ENCODE assay signal across 15 cellular contexts in the genomic region with DNA sequence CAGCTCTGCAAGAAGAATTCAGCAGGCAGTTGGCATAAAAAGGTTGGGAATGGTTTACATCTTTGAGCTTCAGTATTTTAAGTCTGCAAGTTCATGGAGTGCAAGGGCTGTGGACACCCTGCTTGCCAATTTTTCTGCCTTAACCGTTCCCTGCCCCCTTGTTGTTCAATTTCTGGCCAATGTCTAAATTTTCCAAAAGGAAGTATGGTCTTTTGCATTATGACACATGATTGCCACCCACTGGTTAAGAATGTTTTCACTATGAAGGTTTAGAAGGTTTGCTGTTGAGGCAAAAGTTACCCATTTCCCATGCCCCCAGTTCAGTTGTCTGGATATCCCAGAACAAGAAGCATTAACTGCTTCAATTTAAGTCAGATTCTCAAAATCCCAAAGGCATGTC.
DNase-seq lines count a peak whose midpoint lies in the region; ATAC-seq, FAIRE-seq and TF ChIP-seq lines count a peak whose summit lies in the region.
"Had no signal": no experiment of that assay in that cellular context is flagged by ENCODE, and none has a peak within 500 bp of the region (broad histone marks: within the 10 kb centered on the region; RNA-seq: fewer than 3 reads in every experiment).

No MANE protein-coding gene starts in this region.

- no peaks in the 10 kb centered on the region for H3F3A ChIP-seq in Loucy (ENCODE audit: low read depth)

- TF ChIP-seq CTCF in Loucy (conservative IDR thresholded peaks at IDR 0.05; ENCODE audit: low read length) (0 out of 2 replicates have a peak, but pooled peaks have one; percentile 12), chondrocyte (IDR thresholded peaks at IDR 0.05) (peak; percentile 80), right lobe of liver (IDR thresholded peaks at IDR 0.05) (peak in 3 of 4 donors; percentile 16 to 36 (median 27))

- no peak overlapping the region for H3K27ac ChIP-seq in right lobe of liver
- H3K27ac ChIP-seq: colonic mucosa had no signal

- H3K79me2 ChIP-seq in Loucy (ENCODE audit: insufficient read depth, low read length) = no peaks in the 10 kb centered on the region

- H2AFZ ChIP-seq in Loucy (ENCODE audit: low read length) = no peak overlapping the region

- H3K4me3 Mint-ChIP-seq in chondrocyte (ENCODE audit: unreplicated experiment) = no peak overlapping the region
- H3K4me3 Mint-ChIP-seq in activated CD4-positive, alpha-beta T cell treated with anti-CD3 and anti-CD28 coated beads, Interleukin-2, amount 10 ng/mL, durations not matched to agents 24 days and 14 days = no peak overlapping the region
- H3K4me3 Mint-ChIP-seq: natural killer cell treated with Interleukin-12 subunit alpha and Interleukin-12 subunit beta and Interleukin-15 and Interleukin-18, amount 100 ng/mL, for 72 hours; stimulated activated naive CD8-positive, alpha-beta T cell treated with anti-CD3 and anti-CD28 coated beads, Interleukin-15, amount 100 ng/mL, for 72 hours had no signal

- peaks cover under 1% of the 10 kb centered on the region; the same call in 1 of the 2 replicates for H3K9me3 ChIP-seq in Loucy (ENCODE audit: insufficient read depth, low read depth, low read length)
- H3K9me3 ChIP-seq in right lobe of liver = no peaks in the 10 kb centered on the region
- H3K9me3 ChIP-seq: colonic mucosa had no signal

- peak; percentile 13 to 65 (median 52) for ATAC-seq in right lobe of liver
- ATAC-seq in GM19463 (IDR thresholded peaks at IDR 0.05; ENCODE audit: unreplicated experiment) = no peak
- no peak for ATAC-seq in activated naive CD4-positive, alpha-beta T cell treated with anti-CD3 and anti-CD28 coated beads, Interleukin-2, amount 50 U/mL, for 72 hours
- ATAC-seq: natural killer cell treated with Interleukin-12 subunit alpha and Interleukin-12 subunit beta and Interleukin-15 and Interleukin-18, amount 100 ng/mL, for 72 hours; Panc1; stimulated activated naive CD8-positive, alpha-beta T cell treated with anti-CD3 and anti-CD28 coated beads, Interleukin-15, amount 100 ng/mL, for 72 hours had no signal

- no peak for TF ChIP-seq POLR2A in right lobe of liver (IDR thresholded peaks at IDR 0.05)
- TF ChIP-seq POLR2A in H54 (IDR thresholded peaks at IDR 0.05; ENCODE audit: low read depth, low read length) = no peak

- DNase-seq in Ammon's horn (ENCODE audit: low spot score) = peak; percentile 12
- no peak for DNase-seq in chondrocyte (ENCODE audit: low spot score)
- no peak for DNase-seq in right lobe of liver
- DNase-seq in activated CD4-positive, alpha-beta T cell treated with anti-CD3 and anti-CD28 coated beads, Interleukin-2, amount 10 ng/mL, durations not matched to agents 24 days and 14 days = no peak
- DNase-seq in activated naive CD4-positive, alpha-beta T cell treated with anti-CD3 and anti-CD28 coated beads, Interleukin-2, amount 50 U/mL, for 72 hours (ENCODE audit: low spot score in 2 of 2) = no peak
- no peak for DNase-seq in H54 (ENCODE audit: insufficient read length, low spot score)
- DNase-seq: activated T-cell treated with anti-CD3 and anti-CD28 coated beads, Interleukin-2, amount 50 U/mL, for 48 hours; colonic mucosa; NCI-H1930; stimulated activated naive CD8-positive, alpha-beta T cell treated with anti-CD3 and anti-CD28 coated beads, Interleukin-15, amount 100 ng/mL, for 72 hours had no signal

- no peak overlapping the region for H3K4me3 ChIP-seq in Loucy (ENCODE audit: low read length, poor library complexity, severe bottlenecking)
- no peak overlapping the region for H3K4me3 ChIP-seq in right lobe of liver
- H3K4me3 ChIP-seq: colonic mucosa had no signal

- no peaks in the 10 kb centered on the region for H3K36me3 Mint-ChIP-seq in chondrocyte (ENCODE audit: low read depth)
- H3K36me3 Mint-ChIP-seq in activated CD4-positive, alpha-beta T cell treated with anti-CD3 and anti-CD28 coated beads, Interleukin-2, amount 10 ng/mL, durations not matched to agents 24 days and 14 days (ENCODE audit: low read depth) = no peaks in the 10 kb centered on the region
- H3K36me3 Mint-ChIP-seq in activated naive CD4-positive, alpha-beta T cell treated with anti-CD3 and anti-CD28 coated beads, Interleukin-2, amount 50 U/mL, for 72 hours = no peaks in the 10 kb centered on the region

- FAIRE-seq in H54 (lab: Jason Lieb, UNC) = no peak
- FAIRE-seq: GM18507 had no signal

- H3K9me2 ChIP-seq in Loucy (replicated peaks; ENCODE audit: low read depth, low read length) = no peaks in the 10 kb centered on the region

- H3K4me1 ChIP-seq in Loucy (ENCODE audit: insufficient read depth, low read length, poor library complexity, severe bottlenecking) = no peaks in the 10 kb centered on the region
- no peaks in the 10 kb centered on the region for H3K4me1 ChIP-seq in right lobe of liver
- H3K4me1 ChIP-seq: colonic mucosa had no signal

- H3K9me3 Mint-ChIP-seq in chondrocyte (ENCODE audit: low read depth) = no peaks in the 10 kb centered on the region
- peaks cover 4% of the 10 kb centered on the region for H3K9me3 Mint-ChIP-seq in activated CD4-positive, alpha-beta T cell treated with anti-CD3 and anti-CD28 coated beads, Interleukin-2, amount 10 ng/mL, durations not matched to agents 24 days and 14 days
- no peaks in the 10 kb centered on the region for H3K9me3 Mint-ChIP-seq in activated naive CD4-positive, alpha-beta T cell treated with anti-CD3 and anti-CD28 coated beads, Interleukin-2, amount 50 U/mL, for 72 hours

- H3K9ac ChIP-seq in Loucy (ENCODE audit: low read depth, low read length, poor library complexity, severe bottlenecking) = no peak overlapping the region

- WGBS in right lobe of liver (ENCODE audit: insufficient coverage, low coverage, low lambda C conversion rate, missing lambda C conversion rate) = 0% methylated on average over 1 of the region's 1 CpG

- peaks cover 3% of the 10 kb centered on the region for H3K27me3 Mint-ChIP-seq in chondrocyte (ENCODE audit: low read depth)
- H3K27me3 Mint-ChIP-seq in activated CD4-positive, alpha-beta T cell treated with anti-CD3 and anti-CD28 coated beads, Interleukin-2, amount 10 ng/mL, durations not matched to agents 24 days and 14 days = no peaks in the 10 kb centered on the region
- H3K27me3 Mint-ChIP-seq: stimulated activated naive CD8-positive, alpha-beta T cell treated with anti-CD3 and anti-CD28 coated beads, Interleukin-15, amount 100 ng/mL, for 72 hours had no signal

- H3K36me3 ChIP-seq in Loucy (ENCODE audit: insufficient read depth, low read length) (no peaks in the 10 kb centered on the region), right lobe of liver (no peaks in the 10 kb centered on the region)
- H3K36me3 ChIP-seq: colonic mucosa had no signal

- intact Hi-C loops in right lobe of liver (cut with DNase I) = no loop called here
- intact Hi-C loops in activated CD4-positive, alpha-beta T cell treated with anti-CD3 and anti-CD28 coated beads, Interleukin-2, amount 10 ng/mL, durations not matched to agents 24 days and 14 days (cut with micrococcal nuclease) = no loop called here

- H4K20me1 ChIP-seq in Loucy (ENCODE audit: insufficient read depth, low read length, poor library complexity, severe bottlenecking) = no peaks in the 10 kb centered on the region

- peaks cover 24% of the 10 kb centered on the region for H3K4me1 Mint-ChIP-seq in chondrocyte (ENCODE audit: low read depth)
- no peaks in the 10 kb centered on the region for H3K4me1 Mint-ChIP-seq in activated CD4-positive, alpha-beta T cell treated with anti-CD3 and anti-CD28 coated beads, Interleukin-2, amount 10 ng/mL, durations not matched to agents 24 days and 14 days
- H3K4me1 Mint-ChIP-seq: stimulated activated naive CD8-positive, alpha-beta T cell treated with anti-CD3 and anti-CD28 coated beads, Interleukin-15, amount 100 ng/mL, for 72 hours had no signal

- H3K4me2 ChIP-seq in Loucy (ENCODE audit: low read depth, low read length, poor library complexity, severe bottlenecking) = no peak overlapping the region

- H3K27ac Mint-ChIP-seq in chondrocyte (ENCODE audit: unreplicated experiment) = no peak overlapping the region
- no peak overlapping the region for H3K27ac Mint-ChIP-seq in activated CD4-positive, alpha-beta T cell treated with anti-CD3 and anti-CD28 coated beads, Interleukin-2, amount 10 ng/mL, durations not matched to agents 24 days and 14 days
- H3K27ac Mint-ChIP-seq in activated naive CD4-positive, alpha-beta T cell treated with anti-CD3 and anti-CD28 coated beads, Interleukin-2, amount 50 U/mL, for 72 hours = no peak overlapping the region
- H3K27ac Mint-ChIP-seq: natural killer cell treated with Interleukin-12 subunit alpha and Interleukin-12 subunit beta and Interleukin-15 and Interleukin-18, amount 100 ng/mL, for 72 hours; stimulated activated naive CD8-positive, alpha-beta T cell treated with anti-CD3 and anti-CD28 coated beads, Interleukin-15, amount 100 ng/mL, for 72 hours had no signal

- H3K27me3 ChIP-seq in Loucy (ENCODE audit: insufficient read depth, low read length, poor library complexity, severe bottlenecking) (no peaks in the 10 kb centered on the region), right lobe of liver (no peaks in the 10 kb centered on the region)
- H3K27me3 ChIP-seq: colonic mucosa had no signal

Comparison
In these comparisons a context has a peak if more than half of its experiments do, and no peak if none do; other contexts are left out.
1. CTCF ChIP-seq: peak in every context shown above with its lines; median percentile 80 in chondrocyte; 27 in right lobe of liver; 12 in Loucy.
2. ATAC-seq: peak in right lobe of liver (4 of 4); none in GM19463 (single experiment) and activated naive CD4-positive, alpha-beta T cell treated with anti-CD3 and anti-CD28 coated beads, Interleukin-2, amount 50 U/mL, for 72 hours (0 of 2).